ENCODE assay signal across 11 cellular contexts in the genomic region with DNA sequence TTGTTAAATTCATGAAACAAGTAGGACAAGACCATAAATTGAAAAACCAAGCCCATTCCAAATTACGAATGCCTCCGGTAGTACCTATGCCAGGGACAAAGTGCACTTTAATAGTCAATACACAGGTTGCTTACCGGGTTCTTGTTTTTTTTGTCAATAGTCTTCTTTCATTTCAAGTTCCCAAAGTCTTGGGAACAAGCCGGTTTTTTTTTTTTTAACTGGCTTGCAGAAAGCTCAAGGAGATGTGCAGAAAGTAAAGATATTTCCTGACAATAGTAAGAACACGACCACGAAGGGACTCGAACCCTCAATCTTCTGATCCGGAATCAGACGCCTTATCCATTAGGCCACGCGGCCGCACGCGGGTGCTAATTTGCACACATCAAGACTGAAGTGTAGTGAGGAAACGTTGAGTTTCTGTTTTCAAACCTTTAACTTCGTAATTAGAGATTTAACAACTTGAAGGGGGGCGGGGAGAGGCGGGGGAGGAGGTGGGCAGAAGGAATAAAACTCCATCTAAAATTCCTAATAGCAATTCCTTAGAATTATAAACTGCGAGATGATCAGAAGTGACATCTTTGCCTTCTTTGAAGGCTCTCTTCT.
DNase-seq lines count a peak whose midpoint lies in the region; ATAC-seq and TF ChIP-seq lines count a peak whose summit lies in the region.
"Had no signal": no experiment of that assay in that cellular context is flagged by ENCODE, and none has a peak within 500 bp of the region (broad histone marks: within the 10 kb centered on the region; RNA-seq: fewer than 3 reads in every experiment).

No MANE protein-coding gene starts in this region.

- TF ChIP-seq CTCF in WTC11 (IDR thresholded peaks at IDR 0.05), result no peak

- POLR2A ChIA-PET in WTC11 (lab: Charles Lee), result interaction anchor here (0.6 kb wide), 3 partner anchors 82 to 181 kb away, joined by 3 read pairs; no protein-coding TSS in a partner anchor

- ATAC-seq in WTC11, result peak; percentile 34
- ATAC-seq in HG03045 (IDR thresholded peaks at IDR 0.05; ENCODE audit: unreplicated experiment), result no peak
- ATAC-seq in HG03108 (IDR thresholded peaks at IDR 0.05; ENCODE audit: unreplicated experiment), result no peak

- peak overlapping the region; percentile 92 for H3K4me3 Mint-ChIP-seq in WTC11

- no peak overlapping the region for H3K9ac ChIP-seq in HUES64 (ENCODE audit: low read depth, low read length)

- H3K4me1 ChIP-seq in HUES64 (ENCODE audit: insufficient read depth, low read length), result 0 out of 2 replicates have a peak, but pooled peaks cover 5% of the 10 kb centered on the region

- H3K27me3 ChIP-seq in HUES64 (ENCODE audit: insufficient read depth, low read length), result peaks cover 74% of the 10 kb centered on the region
- H3K27me3 ChIP-seq: ovary had no signal

- no peaks in the 10 kb centered on the region for H3K36me3 Mint-ChIP-seq in WTC11
- H3K36me3 Mint-ChIP-seq: brain had no signal

- H3K27me3 Mint-ChIP-seq in WTC11 (ENCODE audit: low read depth), result peaks cover 72% of the 10 kb centered on the region

- no peaks in the 10 kb centered on the region for H3K36me3 ChIP-seq in HUES64 (ENCODE audit: insufficient read depth, low read length)
- H3K36me3 ChIP-seq: ovary had no signal

- no peaks in the 10 kb centered on the region for H3K9me3 Mint-ChIP-seq in WTC11

- H3K4me1 Mint-ChIP-seq in WTC11, result peaks cover 33% of the 10 kb centered on the region

- WGBS in HUES64, result 2% methylated on average over 16 of the region's 19 CpGs

- H3K9me3 ChIP-seq in HUES64 (ENCODE audit: insufficient read depth, low read depth, low read length), result no peaks in the 10 kb centered on the region

- CTCF ChIA-PET in WTC11 (lab: Charles Lee), result interaction anchor here (0.6 to 1.5 kb wide), 7 partner anchors 12 to 371 kb away, joined by 3 read pairs; no protein-coding TSS in a partner anchor

- H3K27ac Mint-ChIP-seq in WTC11, result no peak overlapping the region
- H3K27ac Mint-ChIP-seq: brain had no signal

- peak overlapping the region; percentile 66 for H3K4me3 ChIP-seq in HUES64 (ENCODE audit: low read length)
- H3K4me3 ChIP-seq: ovary had no signal

- H3K27ac ChIP-seq in HUES64 (ENCODE audit: low read depth, low read length), result no peak overlapping the region
- H3K27ac ChIP-seq: ovary had no signal

- DNase-seq in ELF-1 (ENCODE audit: low read depth, low spot score) (peak; percentile 90), WTC11 (ENCODE audit: low spot score) (peak; percentile 85), islet precursor cell (peak; percentile 69), C1 segment of cervical spinal cord (lab: John Stamatoyannopoulos, UW) (no peak), Kasumi-1 (lab: John Stamatoyannopoulos, UW) (no peak)
- DNase-seq: NCI-H510A, ovary had no signal

TF ChIP-seq in WTC11, 78 proteins besides CTCF, POLR2A, EP300 and RAD21:
- TF ChIP-seq, protein P1, sequence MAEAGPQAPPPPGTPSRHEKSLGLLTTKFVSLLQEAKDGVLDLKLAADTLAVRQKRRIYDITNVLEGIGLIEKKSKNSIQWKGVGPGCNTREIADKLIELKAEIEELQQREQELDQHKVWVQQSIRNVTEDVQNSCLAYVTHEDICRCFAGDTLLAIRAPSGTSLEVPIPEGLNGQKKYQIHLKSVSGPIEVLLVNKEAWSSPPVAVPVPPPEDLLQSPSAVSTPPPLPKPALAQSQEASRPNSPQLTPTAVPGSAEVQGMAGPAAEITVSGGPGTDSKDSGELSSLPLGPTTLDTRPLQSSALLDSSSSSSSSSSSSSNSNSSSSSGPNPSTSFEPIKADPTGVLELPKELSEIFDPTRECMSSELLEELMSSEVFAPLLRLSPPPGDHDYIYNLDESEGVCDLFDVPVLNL (CRISPR knock-in tag; IDR thresholded peaks at IDR 0.05; ENCODE audit: borderline replicate concordance, low read depth), result no peak
- peak; percentile 38; the same call in 1 of the 2 replicates for TF ChIP-seq SP1 (CRISPR knock-in tag; conservative IDR thresholded peaks at IDR 0.05)
- TF ChIP-seq, protein P2, sequence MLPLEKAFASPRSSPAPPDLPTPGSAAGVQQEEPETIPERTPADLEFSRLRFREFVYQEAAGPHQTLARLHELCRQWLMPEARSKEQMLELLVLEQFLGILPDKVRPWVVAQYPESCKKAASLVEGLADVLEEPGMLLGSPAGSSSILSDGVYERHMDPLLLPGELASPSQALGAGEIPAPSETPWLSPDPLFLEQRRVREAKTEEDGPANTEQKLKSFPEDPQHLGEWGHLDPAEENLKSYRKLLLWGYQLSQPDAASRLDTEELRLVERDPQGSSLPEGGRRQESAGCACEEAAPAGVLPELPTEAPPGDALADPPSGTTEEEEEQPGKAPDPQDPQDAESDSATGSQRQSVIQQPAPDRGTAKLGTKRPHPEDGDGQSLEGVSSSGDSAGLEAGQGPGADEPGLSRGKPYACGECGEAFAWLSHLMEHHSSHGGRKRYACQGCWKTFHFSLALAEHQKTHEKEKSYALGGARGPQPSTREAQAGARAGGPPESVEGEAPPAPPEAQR (CRISPR knock-in tag; IDR thresholded peaks at IDR 0.05), result no peak
TF ChIP-seq in WTC11: peak in this region for 1.

Comparison
In these comparisons a context has a peak if more than half of its experiments do, and no peak if none do; other contexts are left out.
1. DNase-seq: peak in ELF-1 (single experiment), WTC11 (single experiment) and islet precursor cell (single experiment); none in C1 segment of cervical spinal cord (0 of 14) and Kasumi-1 (0 of 2).